In genomic region chrX:119190251-119190651, GRCh38 we compare ENCODE assay signal across 24 cellular contexts. TPM values are rescaled to one million over a fixed set of nuclear protein-coding genes. Genes with fewer than 3 reads are reported as not detected.
DNase-seq lines count a peak whose midpoint lies in the region; ATAC-seq and TF ChIP-seq lines count a peak whose summit lies in the region.
"Had no signal": no experiment of that assay in that cellular context is flagged by ENCODE, and none has a peak within 500 bp of the region (broad histone marks: within the 10 kb centered on the region; RNA-seq: fewer than 3 reads in every experiment).

No MANE protein-coding gene starts in this region.

- DNase-seq in GM03348 (ENCODE audit: low spot score) (peak; percentile 9), esophagus squamous epithelium (lab: John Stamatoyannopoulos, UW) (no peak), left ventricle myocardium superior (peak; percentile 39), psoas muscle (peak; percentile 10 to 64), Calu3 (no peak), amniotic stem cell (lab: John Stamatoyannopoulos, UW) (no peak)
- no peak for DNase-seq in stimulated activated naive CD4-positive, alpha-beta T cell (lab: John Stamatoyannopoulos, UW)
- no peak for DNase-seq in naive thymus-derived CD4-positive, alpha-beta T cell
- DNase-seq: activated B cell treated with CpG ODN at 0.5 μM for 24 hours; activated CD4-positive, alpha-beta T cell treated with anti-CD3 and anti-CD28 coated beads, Interleukin-2, amount 50 U/mL, for 4 hours; activated CD8-positive, alpha-beta memory T cell treated with anti-CD3 and anti-CD28 coated beads, Interleukin-2, amount 50 U/mL, for 4 hours; activated naive CD8-positive, alpha-beta T cell treated with anti-CD3 and anti-CD28 coated beads for 36 hours; Caco-2; cortex of kidney; endodermal cell; GOT3; NCI-H1105 treated with DMSO at 0.1 percent for 48 hours; NCI-H524 treated with DMSO at 0.1 percent for 48 hours; right lobe of liver had no signal

- H3K27me3 ChIP-seq in esophagus squamous epithelium = no peaks in the 10 kb centered on the region
- no peaks in the 10 kb centered on the region for H3K27me3 ChIP-seq in psoas muscle (ENCODE audit: insufficient read depth in 3 of 3, low read length in 2 of 3)
- no peaks in the 10 kb centered on the region for H3K27me3 ChIP-seq in naive thymus-derived CD4-positive, alpha-beta T cell (ENCODE audit: control insufficient read depth in 2 of 2, insufficient read depth in 2 of 2, low read length in 2 of 2)
- H3K27me3 ChIP-seq: BLaER1 treated with 17β-estradiol and CSF1 and Interleukin-3, amounts not matched to agents 10 nM and 100 nM; body of pancreas; right lobe of liver; uterus had no signal

- BruUV-seq in Calu3 (replicated peaks; lab: Mats Ljungman, UMichigan) = no TSS peak

- no peaks in the 10 kb centered on the region for H3K4me1 Mint-ChIP-seq in Calu3 (ENCODE audit: low read depth, unreplicated experiment)
- no peaks in the 10 kb centered on the region for H3K4me1 Mint-ChIP-seq in naive thymus-derived CD4-positive, alpha-beta T cell
- H3K4me1 Mint-ChIP-seq: activated B cell treated with CpG ODN at 0.5 μM for 24 hours; activated naive CD8-positive, alpha-beta T cell treated with anti-CD3 and anti-CD28 coated beads for 36 hours; endodermal cell had no signal

- POLR2A ChIA-PET in naive thymus-derived CD4-positive, alpha-beta T cell (lab: Charles Lee) = no interaction called here

- H3K27me3 Mint-ChIP-seq in Calu3 (ENCODE audit: unreplicated experiment) = peaks cover 57% of the 10 kb centered on the region
- H3K27me3 Mint-ChIP-seq in naive thymus-derived CD4-positive, alpha-beta T cell = peaks cover 0 to 3% (median 0%) of the 10 kb centered on the region in 5 donors
- H3K27me3 Mint-ChIP-seq: activated naive CD8-positive, alpha-beta T cell treated with anti-CD3 and anti-CD28 coated beads for 36 hours had no signal

- no peak overlapping the region for H3K27ac Mint-ChIP-seq in Calu3 (ENCODE audit: unreplicated experiment)
- no peak overlapping the region for H3K27ac Mint-ChIP-seq in naive thymus-derived CD4-positive, alpha-beta T cell
- H3K27ac Mint-ChIP-seq: activated B cell treated with CpG ODN at 0.5 μM for 24 hours; activated naive CD8-positive, alpha-beta T cell treated with anti-CD3 and anti-CD28 coated beads for 36 hours; endodermal cell had no signal

- H3K36me3 ChIP-seq in esophagus squamous epithelium (no peaks in the 10 kb centered on the region), psoas muscle (ENCODE audit: insufficient read depth in 1 of 2, low read depth in 1 of 2) (no peaks in the 10 kb centered on the region)
- no peaks in the 10 kb centered on the region for H3K36me3 ChIP-seq in naive thymus-derived CD4-positive, alpha-beta T cell (ENCODE audit: control insufficient read depth in 2 of 3, insufficient read depth in 3 of 3, low read length in 3 of 3)
- H3K36me3 ChIP-seq: BLaER1 treated with 17β-estradiol and CSF1 and Interleukin-3, amounts not matched to agents 10 nM and 100 nM; right lobe of liver; uterus had no signal

- H3K27ac ChIP-seq in esophagus squamous epithelium (peak overlapping the region in 3 of 4 donors; percentile 25 to 68 (median 65)), psoas muscle (no peak overlapping the region)
- no peak overlapping the region for H3K27ac ChIP-seq in naive thymus-derived CD4-positive, alpha-beta T cell (ENCODE audit: low read depth, low read length)
- H3K27ac ChIP-seq: BLaER1 treated with 17β-estradiol and CSF1 and Interleukin-3, amounts not matched to agents 10 nM and 100 nM; body of pancreas; right lobe of liver; RWPE1 had no signal

- CTCF ChIA-PET in Calu3 (lab: Charles Lee) = no interaction called here
- CTCF ChIA-PET in naive thymus-derived CD4-positive, alpha-beta T cell (lab: Charles Lee) = no interaction called here

- WGBS in esophagus squamous epithelium, 2 donors = 67% methylated on average over 3 of the region's 3 CpGs; no CpG with 5 or more reads in 1 of the 2 donors
- 26 to 48% (median 27%) methylated on average over 3 of the region's 3 CpGs for WGBS in psoas muscle, 3 donors

- ATAC-seq in left ventricle myocardium superior (peak; percentile 65), psoas muscle (peak; percentile 9 to 72 (median 42))
- ATAC-seq in naive thymus-derived CD4-positive, alpha-beta T cell = no peak
- ATAC-seq: HepG2, right lobe of liver had no signal

- no peak overlapping the region for H3K4me3 Mint-ChIP-seq in Calu3 (ENCODE audit: low read depth, unreplicated experiment)
- no peak overlapping the region for H3K4me3 Mint-ChIP-seq in naive thymus-derived CD4-positive, alpha-beta T cell
- H3K4me3 Mint-ChIP-seq: activated B cell treated with CpG ODN at 0.5 μM for 24 hours; activated naive CD8-positive, alpha-beta T cell treated with anti-CD3 and anti-CD28 coated beads for 36 hours; endodermal cell had no signal

- H3K9me3 ChIP-seq in esophagus squamous epithelium (no peaks in the 10 kb centered on the region), psoas muscle (no peaks in the 10 kb centered on the region)
- H3K9me3 ChIP-seq in naive thymus-derived CD4-positive, alpha-beta T cell (ENCODE audit: control insufficient read depth in 2 of 3, low read length in 3 of 3) = no peaks in the 10 kb centered on the region
- H3K9me3 ChIP-seq: BLaER1 treated with 17β-estradiol and CSF1 and Interleukin-3, amounts not matched to agents 10 nM and 100 nM; body of pancreas; Caco-2; right lobe of liver; uterus had no signal

- no peaks in the 10 kb centered on the region for H3K9me3 Mint-ChIP-seq in Calu3 (ENCODE audit: low read depth, unreplicated experiment)
- H3K9me3 Mint-ChIP-seq in naive thymus-derived CD4-positive, alpha-beta T cell = no peaks in the 10 kb centered on the region
- H3K9me3 Mint-ChIP-seq: activated B cell treated with CpG ODN at 0.5 μM for 24 hours; activated naive CD8-positive, alpha-beta T cell treated with anti-CD3 and anti-CD28 coated beads for 36 hours had no signal

- H3K4me1 ChIP-seq in esophagus squamous epithelium (no peaks in the 10 kb centered on the region), psoas muscle (no peaks in the 10 kb centered on the region)
- H3K4me1 ChIP-seq in naive thymus-derived CD4-positive, alpha-beta T cell (ENCODE audit: control insufficient read depth in 2 of 2, insufficient read depth in 2 of 2, low read length in 2 of 2) = no peaks in the 10 kb centered on the region
- H3K4me1 ChIP-seq: body of pancreas, Caco-2, right lobe of liver, uterus had no signal

- no peak for TF ChIP-seq CTCF in esophagus squamous epithelium (IDR thresholded peaks at IDR 0.05)
- no peak for TF ChIP-seq CTCF in psoas muscle (IDR thresholded peaks at IDR 0.05)
- no peak for TF ChIP-seq CTCF in Calu3 (IDR thresholded peaks at IDR 0.05; ENCODE audit: unreplicated experiment)

- no peak for TF ChIP-seq POLR2A in esophagus squamous epithelium (IDR thresholded peaks at IDR 0.05)

- intact Hi-C loops in esophagus squamous epithelium (cut with DNase I) (no loop called here), left ventricle myocardium superior (cut with micrococcal nuclease) (no loop called here), psoas muscle (cut with DNase I) (no loop called here), Calu3 (cut with micrococcal nuclease; ENCODE audit: unreplicated experiment) (no loop called here)
- intact Hi-C loops in naive thymus-derived CD4-positive, alpha-beta T cell (cut with micrococcal nuclease) = no loop called here

- H3K4me3 ChIP-seq in esophagus squamous epithelium = peak overlapping the region in 1 of 4 donors; percentile 8
- H3K4me3 ChIP-seq in psoas muscle = no peak overlapping the region
- H3K4me3 ChIP-seq in naive thymus-derived CD4-positive, alpha-beta T cell (ENCODE audit: low read length) = no peak overlapping the region
- H3K4me3 ChIP-seq: BLaER1 treated with 17β-estradiol and CSF1 and Interleukin-3, amounts not matched to agents 10 nM and 100 nM; body of pancreas; right lobe of liver; uterus had no signal

- H3K36me3 Mint-ChIP-seq in Calu3 (ENCODE audit: insufficient read depth, unreplicated experiment) = no peaks in the 10 kb centered on the region
- H3K36me3 Mint-ChIP-seq in naive thymus-derived CD4-positive, alpha-beta T cell = no peaks in the 10 kb centered on the region
- H3K36me3 Mint-ChIP-seq: activated naive CD8-positive, alpha-beta T cell treated with anti-CD3 and anti-CD28 coated beads for 36 hours had no signal

RNA-seq across cellular contexts. Expression of gene PGRMC1, which starts 45.8 kb away (rescaled TPM):
- 100 to 1,000 TPM in 1 of 4 donors, 10 to 100 TPM in 3; 50.5 to 105 (median 68.3) TPM for total RNA-seq in esophagus squamous epithelium
- 16.5 TPM for total RNA-seq in left ventricle myocardium superior
- 10 to 100 TPM in 3 of 4 donors, 1 to 10 TPM in 1; 6.3 to 15.4 (median 10.7) TPM for total RNA-seq in psoas muscle
- polyA plus RNA-seq in psoas muscle = 10 to 100 TPM in 1 of 3 donors, 1 to 10 TPM in 2; 7.1 to 12.0 (median 9.8) TPM
- 121 and 126 TPM in 2 replicates for total RNA-seq in Calu3 (2022)
- 10 to 100 TPM in 4 of 5 experiments, 1 to 10 TPM in 1; 9.5 to 28.4 (median 11.9) TPM for total RNA-seq in naive thymus-derived CD4-positive, alpha-beta T cell
- 10 to 100 TPM; 17.6 to 18.4 TPM for polyA plus RNA-seq in naive thymus-derived CD4-positive, alpha-beta T cell

Comparison
In these comparisons a context has a peak if more than half of its experiments do, and no peak if none do; other contexts are left out.
1. DNase-seq: peak in GM03348 (single experiment), left ventricle myocardium superior (single experiment) and psoas muscle (2 of 2); none in esophagus squamous epithelium (single experiment), Calu3 (single experiment), stimulated activated naive CD4-positive, alpha-beta T cell (0 of 6), amniotic stem cell (single experiment) and naive thymus-derived CD4-positive, alpha-beta T cell (0 of 9).
2. H3K27ac ChIP-seq: peak in esophagus squamous epithelium (3 of 4); none in psoas muscle (single experiment) and naive thymus-derived CD4-positive, alpha-beta T cell (single experiment).